ENCODE assay signal across 17 cellular contexts in the genomic region with DNA sequence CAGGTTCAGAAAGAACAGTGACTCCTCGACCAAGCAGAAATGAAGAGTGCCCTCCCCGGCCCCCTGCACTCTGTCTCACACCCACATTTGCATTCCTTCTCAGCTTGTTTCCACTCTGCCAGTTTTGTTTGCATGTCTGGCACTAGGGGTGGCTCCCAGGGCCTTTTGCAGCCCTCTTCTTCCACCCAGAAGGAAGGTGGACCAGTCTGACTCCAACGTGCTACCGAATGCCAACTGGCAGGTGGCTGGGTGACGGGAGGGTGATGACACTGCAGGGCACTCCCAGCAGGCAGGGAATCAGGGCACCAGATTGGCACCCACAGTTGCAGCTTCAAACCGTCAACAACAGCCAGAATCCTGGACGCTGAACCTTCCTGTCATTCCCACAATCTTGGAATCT.
"Had no signal": no experiment of that assay in that cellular context is flagged by ENCODE, and none has a peak within 500 bp of the region (broad histone marks: within the 10 kb centered on the region; RNA-seq: fewer than 3 reads in every experiment).

No MANE protein-coding gene starts in this region.

- DNase-seq: activated CD4-positive, alpha-beta T cell treated with anti-CD3 and anti-CD28 coated beads, Interleukin-2, amount 50 U/mL, for 4 hours; activated CD8-positive, alpha-beta memory T cell treated with anti-CD3 and anti-CD28 coated beads, Interleukin-2, amount 10 ng/mL, durations not matched to agents 7 days and 5 days; activated effector memory CD4-positive, alpha-beta T cell treated with Interleukin-2 at 50 U/mL for 16 hours; activated T-cell treated with anti-CD3 and anti-CD28 coated beads, Interleukin-2, amount 50 U/mL, for 24 hours; colonic mucosa; foreskin melanocyte; mesendoderm; pancreas; tibial artery; uterus had no signal

- H3K4me3 ChIP-seq: colonic mucosa, heart right ventricle, pancreas, skin epidermis, tibial artery, uterus had no signal

- H3K4me1 Mint-ChIP-seq: activated CD8-positive, alpha-beta memory T cell treated with anti-CD3 and anti-CD28 coated beads, Interleukin-2, amount 10 ng/mL, durations not matched to agents 7 days and 5 days had no signal

- H3K36me3 ChIP-seq: colonic mucosa, heart right ventricle, pancreas, tibial artery, uterus had no signal

- H3K27ac ChIP-seq: colonic mucosa, heart right ventricle, pancreas, skin epidermis, tibial artery, uterus had no signal

- H3K9me3 ChIP-seq: colonic mucosa, heart right ventricle, pancreas, tibial artery, uterus had no signal

- H3K4me1 ChIP-seq: colonic mucosa, heart right ventricle, pancreas, tibial artery, uterus had no signal

- H3K27ac Mint-ChIP-seq: activated CD8-positive, alpha-beta memory T cell treated with anti-CD3 and anti-CD28 coated beads, Interleukin-2, amount 10 ng/mL, durations not matched to agents 7 days and 5 days; activated naive CD4-positive, alpha-beta T cell treated with anti-CD3 and anti-CD28 coated beads, Interleukin-2, amount 50 U/mL, for 72 hours; activated T-cell treated with anti-CD3 and anti-CD28 coated beads, Interleukin-2, amount 50 U/mL, for 24 hours; T-helper 2 cell treated with Interferon-gamma antibody and Interleukin-4, amounts not matched to agents 5 μg/mL and 100 μg/mL, for 36 hours had no signal

- H3K27me3 ChIP-seq: colonic mucosa, heart right ventricle, pancreas, tibial artery, uterus had no signal

- H3K9me3 Mint-ChIP-seq: activated T-cell treated with anti-CD3 and anti-CD28 coated beads, Interleukin-2, amount 50 U/mL, for 24 hours had no signal

- H3K27me3 Mint-ChIP-seq: activated CD8-positive, alpha-beta memory T cell treated with anti-CD3 and anti-CD28 coated beads, Interleukin-2, amount 10 ng/mL, durations not matched to agents 7 days and 5 days; activated T-cell treated with anti-CD3 and anti-CD28 coated beads, Interleukin-2, amount 50 U/mL, for 24 hours had no signal

- ATAC-seq: activated CD4-positive, CD25-positive, alpha-beta regulatory T cell treated with anti-CD3 and anti-CD28 coated beads, Interleukin-2, amount 50 U/mL, for 24 hours; activated CD8-positive, alpha-beta memory T cell treated with anti-CD3 and anti-CD28 coated beads, Interleukin-2, amount 10 ng/mL, durations not matched to agents 7 days and 5 days; activated naive CD4-positive, alpha-beta T cell treated with anti-CD3 and anti-CD28 coated beads, Interleukin-2, amount 50 U/mL, for 72 hours; left lobe of liver; pancreas had no signal

- H3K36me3 Mint-ChIP-seq: activated CD8-positive, alpha-beta memory T cell treated with anti-CD3 and anti-CD28 coated beads, Interleukin-2, amount 10 ng/mL, durations not matched to agents 7 days and 5 days; activated naive CD4-positive, alpha-beta T cell treated with anti-CD3 and anti-CD28 coated beads, Interleukin-2, amount 50 U/mL, for 72 hours had no signal

- H3K4me3 Mint-ChIP-seq: activated CD8-positive, alpha-beta memory T cell treated with anti-CD3 and anti-CD28 coated beads, Interleukin-2, amount 10 ng/mL, durations not matched to agents 7 days and 5 days; activated T-cell treated with anti-CD3 and anti-CD28 coated beads, Interleukin-2, amount 50 U/mL, for 24 hours; neural crest cell; T-helper 2 cell treated with Interferon-gamma antibody and Interleukin-4, amounts not matched to agents 5 μg/mL and 100 μg/mL, for 36 hours had no signal
